17 cellular contexts compared by ENCODE assay signal in genomic region chr7:133591704-133592340, GRCh38.
DNase-seq lines count a peak whose midpoint lies in the region; ATAC-seq, FAIRE-seq and TF ChIP-seq lines count a peak whose summit lies in the region.
"Had no signal": no experiment of that assay in that cellular context is flagged by ENCODE, and none has a peak within 500 bp of the region (broad histone marks: within the 10 kb centered on the region; RNA-seq: fewer than 3 reads in every experiment).

No MANE protein-coding gene starts in this region.

- H3K79me2 ChIP-seq in H1 (ENCODE audit: control insufficient read depth in 1 of 2, insufficient read depth in 2 of 2, low read length in 2 of 2), result no peaks in the 10 kb centered on the region

- no peaks in the 10 kb centered on the region for H3K4me1 Mint-ChIP-seq in activated naive CD4-positive, alpha-beta T cell treated with anti-CD3 and anti-CD28 coated beads for 36 hours (ENCODE audit: low read depth)

- peak; percentile 75 for ATAC-seq in left lobe of liver
- ATAC-seq in heart left ventricle, result no peak

- H3K4me2 ChIP-seq in H1 (ENCODE audit: insufficient read depth in 1 of 2, low read depth in 2 of 2, low read length in 2 of 2), result no peak overlapping the region

- no peak overlapping the region for H3K18ac ChIP-seq in H1 (ENCODE audit: extremely low read depth, low read length)

- TF ChIP-seq POLR2A in H1 (IDR thresholded peaks at IDR 0.05; ENCODE audit: control extremely low read depth in 1 of 2, low read depth in 2 of 2, low read length in 2 of 2), result no peak
- TF ChIP-seq POLR2A in thyroid gland (IDR thresholded peaks at IDR 0.05), result no peak
- TF ChIP-seq POLR2A in heart left ventricle (IDR thresholded peaks at IDR 0.05), result no peak

- H3K9ac ChIP-seq in H1 (replicated peaks in 1 of 4; ENCODE audit: extremely low read depth in 1 of 4, low read depth in 3 of 4, low read length in 3 of 4), result no peak overlapping the region

- H3K27ac Mint-ChIP-seq in activated naive CD4-positive, alpha-beta T cell treated with anti-CD3 and anti-CD28 coated beads for 36 hours, result no peak overlapping the region
- H3K27ac Mint-ChIP-seq: CD4-positive, alpha-beta memory T cell had no signal

- no peak overlapping the region for H4K91ac ChIP-seq in H1 (replicated peaks; ENCODE audit: insufficient read length, low read length)

- no peaks in the 10 kb centered on the region for H3K27me3 Mint-ChIP-seq in activated naive CD4-positive, alpha-beta T cell treated with anti-CD3 and anti-CD28 coated beads for 36 hours (ENCODE audit: low read depth)
- H3K27me3 Mint-ChIP-seq: CD4-positive, alpha-beta memory T cell had no signal

- H2BK20ac ChIP-seq in H1 (ENCODE audit: low read length), result no peak overlapping the region

- CTCF ChIA-PET in HEK293 (lab: Yijun Ruan, JAX) (no interaction called here), H1 (lab: Charles Lee; ENCODE audit: partially characterized antibody) (interaction anchor here (0.7 kb wide), 1 partner anchor 420 kb away, joined by 3 read pairs; no protein-coding TSS in a partner anchor)
- CTCF ChIA-PET in activated naive CD4-positive, alpha-beta T cell treated with anti-CD3 and anti-CD28 coated beads for 36 hours (lab: Charles Lee), result no interaction called here

- no peak overlapping the region for H2BK5ac ChIP-seq in H1 (ENCODE audit: low read depth, low read length)

- no peaks in the 10 kb centered on the region for H3K9me3 Mint-ChIP-seq in activated naive CD4-positive, alpha-beta T cell treated with anti-CD3 and anti-CD28 coated beads for 36 hours

- POLR2A ChIA-PET in HEK293 (lab: Yijun Ruan, JAX) (no interaction called here), H1 (lab: Charles Lee; ENCODE audit: partially characterized antibody) (no interaction called here)

- no peak overlapping the region for H3K27ac ChIP-seq in HEK293 (ENCODE audit: extremely low read depth, low read depth, low read length)
- H3K27ac ChIP-seq in H1 (ENCODE audit: low read depth, low read length), result no peak overlapping the region
- peak overlapping the region; percentile 63 to 78 (median 71) for H3K27ac ChIP-seq in thyroid gland
- H3K27ac ChIP-seq in SJCRH30, result no peak overlapping the region
- H3K27ac ChIP-seq in heart left ventricle, result no peak overlapping the region
- H3K27ac ChIP-seq: C4-2B, HL-60 had no signal

- H3K23me2 ChIP-seq in H1 (ENCODE audit: low read depth, low read length), result no peaks in the 10 kb centered on the region

- TF ChIP-seq CTCF in HEK293 (tag by site-specific recombination; IDR thresholded peaks at IDR 0.05) (no peak), H1 (IDR thresholded peaks at IDR 0.05; ENCODE audit: control extremely low read depth in 1 of 3, insufficient read depth in 1 of 3, low read depth in 1 of 3, low read length in 3 of 3) (no peak), thyroid gland (IDR thresholded peaks at IDR 0.05) (no peak), heart left ventricle (IDR thresholded peaks at IDR 0.05) (no peak)

- no peak overlapping the region for H3K4ac ChIP-seq in H1 (replicated peaks; ENCODE audit: insufficient read length, low read depth, low read length)

- no peaks in the 10 kb centered on the region for H3K9me3 ChIP-seq in HEK293 (ENCODE audit: control insufficient read depth, insufficient read depth, low read depth, low read length)
- no peaks in the 10 kb centered on the region for H3K9me3 ChIP-seq in H1 (ENCODE audit: insufficient read depth in 2 of 2, low read depth in 1 of 2, low read length in 1 of 2)
- no peaks in the 10 kb centered on the region for H3K9me3 ChIP-seq in thyroid gland
- H3K9me3 ChIP-seq in SJCRH30 (replicated peaks), result no peaks in the 10 kb centered on the region
- no peaks in the 10 kb centered on the region for H3K9me3 ChIP-seq in heart left ventricle
- H3K9me3 ChIP-seq: BE2C had no signal

- DNase-seq in H1 (ENCODE audit: low read depth in 1 of 2, low spot score in 2 of 2) (no peak), left lobe of liver (ENCODE audit: low spot score) (no peak), thyroid gland (peak; percentile 67), SJCRH30 (no peak), heart left ventricle (no peak)
- no peak for DNase-seq in activated naive CD4-positive, alpha-beta T cell treated with anti-CD3 and anti-CD28 coated beads for 36 hours
- DNase-seq: BE2C; CD4-positive, alpha-beta memory T cell; COR-L47; DMS153; GF-D8; HCEC 1CT had no signal

- no peaks in the 10 kb centered on the region for H3K36me3 ChIP-seq in HEK293 (ENCODE audit: control insufficient read depth in 2 of 2, insufficient read depth in 1 of 2, low read length in 2 of 2)
- no peaks in the 10 kb centered on the region; a peak in 1 of 8 replicates for H3K36me3 ChIP-seq in H1 (ENCODE audit: control insufficient read depth in 2 of 4, insufficient read depth in 4 of 4, low read length in 3 of 4)
- no peaks in the 10 kb centered on the region for H3K36me3 ChIP-seq in thyroid gland
- H3K36me3 ChIP-seq in SJCRH30, result no peaks in the 10 kb centered on the region
- H3K36me3 ChIP-seq in heart left ventricle, result no peaks in the 10 kb centered on the region
- H3K36me3 ChIP-seq: BE2C had no signal

- no peak for TF ChIP-seq RAD21 in H1 (IDR thresholded peaks at IDR 0.05 in 1 of 2, conservative IDR thresholded peaks at IDR 0.05 in 1 of 2; ENCODE audit: low read depth in 2 of 2, low read length in 2 of 2)

- no peak overlapping the region for H2BK120ac ChIP-seq in H1 (replicated peaks; ENCODE audit: low read depth, low read length)

- H2AFZ ChIP-seq in H1 (ENCODE audit: low read length), result no peak overlapping the region

- H3K4me3 ChIP-seq in HEK293 (ENCODE audit: low read depth, low read length) (no peak overlapping the region), H1 (ENCODE audit: extremely low read depth in 1 of 4, insufficient read depth in 2 of 4, low read depth in 3 of 4, low read length in 4 of 4) (no peak overlapping the region), thyroid gland (replicated peaks in 1 of 3) (no peak overlapping the region), SJCRH30 (no peak overlapping the region), heart left ventricle (no peak overlapping the region)

- TF ChIP-seq EP300 in H1 (IDR thresholded peaks at IDR 0.05; ENCODE audit: borderline replicate concordance in 1 of 2, low read depth in 2 of 2, low read length in 2 of 2), result no peak

- H3K14ac ChIP-seq in H1 (ENCODE audit: insufficient read length), result no peak overlapping the region

- no peak overlapping the region for H2BK15ac ChIP-seq in H1 (ENCODE audit: low read length)

- FAIRE-seq in H1 (lab: Jason Lieb, UNC), result no peak
- FAIRE-seq: D721Med, GM19239 had no signal

- no peak overlapping the region for H2AK5ac ChIP-seq in H1 (ENCODE audit: low read depth, low read length)

- 93% methylated on average over 4 of the region's 4 CpGs; no CpG with 5 or more reads in 1 of the 2 experiments for WGBS in H1 (ENCODE audit: extremely low coverage in 1 of 2, insufficient coverage in 1 of 2, insufficient read length in 1 of 2, insufficient replicate concordance in 2 of 2, low coverage in 1 of 2, low lambda C conversion rate in 2 of 2, missing lambda C conversion rate in 1 of 2), 2 experiments
- WGBS in thyroid gland, 2 donors, result 38 to 44% methylated on average over 4 of the region's 4 CpGs
- 92 to 97% (median 94%) methylated on average over 4 of the region's 4 CpGs for WGBS in heart left ventricle, 4 donors

- no peaks in the 10 kb centered on the region for H3K79me1 ChIP-seq in H1 (ENCODE audit: low read depth, low read length)

- intact Hi-C loops in thyroid gland (cut with DNase I), result no loop called here
- intact Hi-C loops in activated naive CD4-positive, alpha-beta T cell treated with anti-CD3 and anti-CD28 coated beads for 36 hours (cut with micrococcal nuclease), result no loop called here
- intact Hi-C loops in heart left ventricle (cut with DNase I), result no loop called here

- peaks cover 0 to 1% of the 10 kb centered on the region in 2 experiments for H4K20me1 ChIP-seq in H1 (replicated peaks in 1 of 2; ENCODE audit: control insufficient read depth in 1 of 2, insufficient read depth in 2 of 2, low read length in 2 of 2)

- H3K23ac ChIP-seq in H1 (ENCODE audit: insufficient read length), result no peak overlapping the region

- H4K8ac ChIP-seq in H1 (ENCODE audit: extremely low read depth, insufficient read depth, low read length), result no peak overlapping the region

- H3K4me1 ChIP-seq in HEK293 (ENCODE audit: control insufficient read depth, insufficient read depth, low read length) (no peaks in the 10 kb centered on the region), H1 (replicated peaks in 1 of 4; ENCODE audit: control insufficient read depth in 3 of 4, insufficient read depth in 4 of 4, low read length in 3 of 4) (peaks cover 0 to 2% (median 0%) of the 10 kb centered on the region in 4 experiments; a peak in 1 of 7 replicates), thyroid gland (peaks cover 3 to 6% of the 10 kb centered on the region in 2 donors), SJCRH30 (no peaks in the 10 kb centered on the region), heart left ventricle (peaks cover 0 to 12% (median 1%) of the 10 kb centered on the region in 12 donors)
- H3K4me1 ChIP-seq: BE2C had no signal

- no peak overlapping the region for H3K56ac ChIP-seq in H1 (replicated peaks; ENCODE audit: insufficient read length, low read depth, low read length)

- H3K27me3 ChIP-seq in H1 (replicated peaks in 1 of 4; ENCODE audit: control insufficient read depth in 3 of 4, extremely low read depth in 1 of 4, insufficient read depth in 3 of 4, low read length in 3 of 4) (no peaks in the 10 kb centered on the region), thyroid gland (no peaks in the 10 kb centered on the region), SJCRH30 (no peaks in the 10 kb centered on the region), heart left ventricle (no peaks in the 10 kb centered on the region)
- H3K27me3 ChIP-seq: BE2C had no signal

- no peak overlapping the region for H3K4me3 Mint-ChIP-seq in activated naive CD4-positive, alpha-beta T cell treated with anti-CD3 and anti-CD28 coated beads for 36 hours
- H3K4me3 Mint-ChIP-seq: CD4-positive, alpha-beta memory T cell had no signal

- H4K5ac ChIP-seq in H1 (ENCODE audit: insufficient read length, low read depth, low read length), result no peak overlapping the region

- H3K36me3 Mint-ChIP-seq in activated naive CD4-positive, alpha-beta T cell treated with anti-CD3 and anti-CD28 coated beads for 36 hours (ENCODE audit: low read depth), result peaks cover 9% of the 10 kb centered on the region

- H2BK12ac ChIP-seq in H1 (ENCODE audit: low read depth, low read length), result no peak overlapping the region

TF ChIP-seq in HEK293, 187 proteins besides CTCF, POLR2A, EP300 and RAD21:
- TF ChIP-seq ZNF266 (tag by site-specific recombination; IDR thresholded peaks at IDR 0.05; ENCODE audit: low read depth) (no peak), ZNF660 (tag by site-specific recombination; IDR thresholded peaks at IDR 0.05) (peak; percentile 47; the same call in 1 of the 2 replicates)

TF ChIP-seq in H1, 55 proteins besides CTCF, POLR2A, EP300 and RAD21:
- TF ChIP-seq JUN (IDR thresholded peaks at IDR 0.05; ENCODE audit: low read depth, low read length), result no peak
- TF ChIP-seq CHD1 (IDR thresholded peaks at IDR 0.05; ENCODE audit: low read depth, low read length), result no peak
- TF ChIP-seq SAP30 (IDR thresholded peaks at IDR 0.05; ENCODE audit: insufficient read depth, insufficient replicate concordance, low read length), result no peak
- no peak for TF ChIP-seq CBX5 (IDR thresholded peaks at IDR 0.05; ENCODE audit: low read depth, low read length)
- peak; percentile 68 for TF ChIP-seq MAFK (IDR thresholded peaks at IDR 0.05; ENCODE audit: low read depth, low read length)
- no peak for TF ChIP-seq NRF1 (IDR thresholded peaks at IDR 0.05; ENCODE audit: low read depth, low read length)

Comparison
In these comparisons a context has a peak if more than half of its experiments do, and no peak if none do; other contexts are left out.
1. H3K27ac ChIP-seq: peak in thyroid gland (3 of 3); none in HEK293 (single experiment), H1 (single experiment), SJCRH30 (single experiment) and heart left ventricle (0 of 12).
2. DNase-seq: peak in thyroid gland (2 of 2); none in H1 (0 of 2), left lobe of liver (single experiment), SJCRH30 (0 of 2), activated naive CD4-positive, alpha-beta T cell treated with anti-CD3 and anti-CD28 coated beads for 36 hours (single experiment) and heart left ventricle (0 of 5).